In genomic region chr2:60317831-60318230, GRCh38 we compare ENCODE assay signal across 1 cellular context.
A peak's percentile ranks its signal among the peaks of the same experiment; 100 is the strongest.
TF ChIP-seq lines count a peak whose summit lies in the region.

No MANE protein-coding gene starts in this region.

TF ChIP-seq in GM12878, 131 proteins besides CTCF, POLR2A, EP300 and RAD21 (continued from another document):
- TF ChIP-seq RELB (IDR thresholded peaks at IDR 0.05; ENCODE audit: low read depth) (0 out of 2 replicates have a peak, but pooled peaks have one; percentile 19), NR2C2 (IDR thresholded peaks at IDR 0.05; ENCODE audit: borderline replicate concordance, control insufficient read depth, insufficient read length, low read depth) (no peak), DPF2 (IDR thresholded peaks at IDR 0.05) (peak; percentile 50; the same call in 1 of the 2 replicates), SRF (IDR thresholded peaks at IDR 0.05; ENCODE audit: low read depth in 2 of 2, low read length in 2 of 2) (no peak), MXI1 (IDR thresholded peaks at IDR 0.05; ENCODE audit: low read depth, low read length) (no peak), SMC3 (IDR thresholded peaks at IDR 0.05; ENCODE audit: borderline replicate concordance, low read length) (peak; percentile 4; the same call in 1 of the 2 replicates), IKZF2 (IDR thresholded peaks at IDR 0.05) (peak; percentile 42 to 50; a peak in 2 of 4 replicates), MEF2A (IDR thresholded peaks at IDR 0.05; ENCODE audit: insufficient read depth, low read depth, low read length) (0 out of 2 replicates have a peak, but pooled peaks have one; percentile 35), FOS (IDR thresholded peaks at IDR 0.05; ENCODE audit: borderline replicate concordance, extremely low read depth, insufficient read length) (no peak), ATF7 (IDR thresholded peaks at IDR 0.05; ENCODE audit: low read depth) (peak; percentile 26; the same call in 1 of the 2 replicates), BCLAF1 (IDR thresholded peaks at IDR 0.05) (no peak), SMAD5 (IDR thresholded peaks at IDR 0.05; ENCODE audit: low read depth) (no peak), BCL11A (IDR thresholded peaks at IDR 0.05; ENCODE audit: low read depth, low read length) (peak; percentile 54; the same call in 1 of the 2 replicates), NR2F1 (conservative IDR thresholded peaks at IDR 0.05) (no peak), TAF1 (IDR thresholded peaks at IDR 0.05; ENCODE audit: borderline replicate concordance, low read depth, low read length) (no peak), CREB1 (IDR thresholded peaks at IDR 0.05; ENCODE audit: low read depth) (peak; percentile 51; the same call in 1 of the 2 replicates), SIX5 (IDR thresholded peaks at IDR 0.05; ENCODE audit: low read depth, low read length, severe bottlenecking) (no peak), MYB (IDR thresholded peaks at IDR 0.05; ENCODE audit: borderline replicate concordance, low read depth, low read length) (no peak), E2F4 (IDR thresholded peaks at IDR 0.05; ENCODE audit: low read depth, low read length) (no peak), JUNB (IDR thresholded peaks at IDR 0.05) (no peak), KDM1A (IDR thresholded peaks at IDR 0.05; ENCODE audit: borderline replicate concordance) (no peak), NFYA (IDR thresholded peaks at IDR 0.05; ENCODE audit: borderline replicate concordance, low read depth, low read length) (no peak), USF2 (IDR thresholded peaks at IDR 0.05; ENCODE audit: borderline replicate concordance, low read depth, low read length) (no peak), SPI1 (IDR thresholded peaks at IDR 0.05; ENCODE audit: borderline replicate concordance, insufficient read depth, low read depth, low read length) (peak; percentile 91), TCF3 (IDR thresholded peaks at IDR 0.05; ENCODE audit: borderline replicate concordance, insufficient read depth, low read depth, low read length) (no peak), ZBTB40 (IDR thresholded peaks at IDR 0.05; ENCODE audit: borderline replicate concordance) (no peak)
- TF ChIP-seq, protein P1, sequence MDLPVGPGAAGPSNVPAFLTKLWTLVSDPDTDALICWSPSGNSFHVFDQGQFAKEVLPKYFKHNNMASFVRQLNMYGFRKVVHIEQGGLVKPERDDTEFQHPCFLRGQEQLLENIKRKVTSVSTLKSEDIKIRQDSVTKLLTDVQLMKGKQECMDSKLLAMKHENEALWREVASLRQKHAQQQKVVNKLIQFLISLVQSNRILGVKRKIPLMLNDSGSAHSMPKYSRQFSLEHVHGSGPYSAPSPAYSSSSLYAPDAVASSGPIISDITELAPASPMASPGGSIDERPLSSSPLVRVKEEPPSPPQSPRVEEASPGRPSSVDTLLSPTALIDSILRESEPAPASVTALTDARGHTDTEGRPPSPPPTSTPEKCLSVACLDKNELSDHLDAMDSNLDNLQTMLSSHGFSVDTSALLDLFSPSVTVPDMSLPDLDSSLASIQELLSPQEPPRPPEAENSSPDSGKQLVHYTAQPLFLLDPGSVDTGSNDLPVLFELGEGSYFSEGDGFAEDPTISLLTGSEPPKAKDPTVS (IDR thresholded peaks at IDR 0.05; ENCODE audit: low read depth, low read length) = no peak
- TF ChIP-seq, protein P2, sequence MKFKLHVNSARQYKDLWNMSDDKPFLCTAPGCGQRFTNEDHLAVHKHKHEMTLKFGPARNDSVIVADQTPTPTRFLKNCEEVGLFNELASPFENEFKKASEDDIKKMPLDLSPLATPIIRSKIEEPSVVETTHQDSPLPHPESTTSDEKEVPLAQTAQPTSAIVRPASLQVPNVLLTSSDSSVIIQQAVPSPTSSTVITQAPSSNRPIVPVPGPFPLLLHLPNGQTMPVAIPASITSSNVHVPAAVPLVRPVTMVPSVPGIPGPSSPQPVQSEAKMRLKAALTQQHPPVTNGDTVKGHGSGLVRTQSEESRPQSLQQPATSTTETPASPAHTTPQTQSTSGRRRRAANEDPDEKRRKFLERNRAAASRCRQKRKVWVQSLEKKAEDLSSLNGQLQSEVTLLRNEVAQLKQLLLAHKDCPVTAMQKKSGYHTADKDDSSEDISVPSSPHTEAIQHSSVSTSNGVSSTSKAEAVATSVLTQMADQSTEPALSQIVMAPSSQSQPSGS (IDR thresholded peaks at IDR 0.05; ENCODE audit: low read length) = peak; percentile 63; the same call in 1 of the 2 replicates
